8 cellular contexts compared by ENCODE assay signal in the genomic region with DNA sequence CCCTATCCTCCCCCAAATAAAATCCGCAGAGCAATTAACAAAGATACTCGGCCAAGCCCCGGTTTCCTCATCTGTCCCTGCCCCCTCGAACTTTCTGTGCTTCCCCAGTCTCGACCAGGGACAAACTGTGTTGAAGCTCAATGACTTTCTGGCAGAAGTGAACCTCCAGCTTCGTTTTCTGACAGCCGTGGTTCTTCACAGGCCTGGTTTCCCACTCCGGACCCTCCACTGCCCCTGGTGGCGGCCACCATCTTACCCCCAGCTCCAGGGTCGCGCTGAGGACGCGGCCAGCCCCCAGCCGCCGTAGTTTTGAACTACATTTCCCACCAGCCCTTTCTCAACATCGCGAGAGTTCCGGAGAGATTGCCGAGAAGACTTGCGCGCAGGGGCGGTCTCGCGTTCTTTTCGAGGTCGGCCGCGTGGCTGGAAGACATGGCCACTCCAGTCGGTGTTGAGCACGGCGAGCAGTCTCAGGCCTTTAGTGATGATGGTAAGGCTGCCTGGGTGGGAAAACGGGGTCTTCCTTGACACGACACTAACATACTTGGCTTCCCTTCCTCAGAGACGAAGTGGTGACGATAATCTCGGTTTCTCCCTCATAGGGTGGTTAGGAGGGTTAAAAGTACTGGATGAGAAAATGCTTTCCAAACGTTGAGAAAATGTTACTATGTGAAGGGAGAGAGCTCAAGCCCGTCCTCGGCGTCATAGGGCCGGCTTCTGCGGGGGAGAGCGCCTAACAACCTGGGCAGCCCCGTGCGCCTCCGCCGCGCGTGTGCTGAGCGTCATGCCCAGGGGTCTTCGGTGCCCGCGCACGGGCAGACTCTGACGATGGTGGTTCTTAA. TPM values are rescaled to one million over a fixed set of nuclear protein-coding genes. Genes with fewer than 3 reads are reported as not detected.
A peak's percentile ranks its signal among the peaks of the same experiment; 100 is the strongest.
DNase-seq lines count a peak whose midpoint lies in the region; ATAC-seq, FAIRE-seq and TF ChIP-seq lines count a peak whose summit lies in the region.

No MANE protein-coding gene starts in this region.

- H3K79me2 ChIP-seq in GM23248 (ENCODE audit: insufficient read depth) (peaks cover 41% of the 10 kb centered on the region), Karpas-422 (ENCODE audit: low read length) (peaks cover 44% of the 10 kb centered on the region)

- POLR2A ChIA-PET in naive thymus-derived CD8-positive, alpha-beta T cell (lab: Charles Lee), result interaction anchor here (0.7 to 3.8 kb wide), 27 partner anchors 9 to 541 kb away, joined by 3 to 26 read pairs (median 5); partner anchors contain the start of genes CYGB, MFSD11, PRCD and RHBDF2

- H2AFZ ChIP-seq in GM23248 (peak overlapping the region; percentile 97), Karpas-422 (ENCODE audit: low read length) (peak overlapping the region; percentile 96)

- peaks cover 15% of the 10 kb centered on the region; the same call in 1 of the 2 replicates for H4K20me1 ChIP-seq in GM23248 (ENCODE audit: insufficient read depth)
- peaks cover 37% of the 10 kb centered on the region for H4K20me1 ChIP-seq in Karpas-422 (ENCODE audit: insufficient read depth, low read depth, low read length)

- H3K4me1 ChIP-seq in GM23248 (ENCODE audit: insufficient read depth), result peaks cover 39% of the 10 kb centered on the region
- H3K4me1 ChIP-seq in Karpas-422 (ENCODE audit: low read length), result peaks cover 28% of the 10 kb centered on the region

- H3K4me2 ChIP-seq in GM23248 (ENCODE audit: unreplicated experiment) (peak overlapping the region; percentile 96), Karpas-422 (ENCODE audit: low read depth, low read length, poor library complexity, severe bottlenecking) (peak overlapping the region; percentile 80)

- H3K9ac ChIP-seq in GM23248 (peak overlapping the region; percentile 99), Karpas-422 (ENCODE audit: low read length) (peak overlapping the region; percentile 99)

- H3K27me3 ChIP-seq in GM23248 (replicated peaks; ENCODE audit: insufficient read depth), result no peaks in the 10 kb centered on the region
- no peaks in the 10 kb centered on the region for H3K27me3 ChIP-seq in Karpas-422 (ENCODE audit: low read length)

- H3K27ac ChIP-seq in GM23248 (peak overlapping the region; percentile 85), Karpas-422 (ENCODE audit: low read length) (peak overlapping the region; percentile 65)

- H3K4me3 Mint-ChIP-seq in naive thymus-derived CD8-positive, alpha-beta T cell, result peak overlapping the region; percentile 97 to 99 (median 98)
- H3K4me3 Mint-ChIP-seq in stimulated activated naive B cell treated with anti-CD40 and anti-IgM and Interleukin-4, amounts not matched to agents 10 μg/mL and 1 μg/mL and 100 μg/mL, for 72 hours, result peak overlapping the region; percentile 94 to 98

- peak; percentile 85 to 87 for ATAC-seq in naive thymus-derived CD8-positive, alpha-beta T cell
- ATAC-seq in stimulated activated naive B cell treated with anti-CD40 and anti-IgM and Interleukin-4, amounts not matched to agents 10 μg/mL and 1 μg/mL and 100 μg/mL, for 72 hours (replicated peaks), result peak; percentile 93 to 98

- H3K9me2 ChIP-seq in GM23248 (ENCODE audit: insufficient read depth), result no peaks in the 10 kb centered on the region
- H3K9me2 ChIP-seq in Karpas-422 (replicated peaks; ENCODE audit: insufficient read depth, low read length), result no peaks in the 10 kb centered on the region

- peaks cover 26 to 72% (median 66%) of the 10 kb centered on the region in 4 donors for H3K4me1 Mint-ChIP-seq in naive thymus-derived CD8-positive, alpha-beta T cell
- H3K4me1 Mint-ChIP-seq in stimulated activated naive B cell treated with anti-CD40 and anti-IgM and Interleukin-4, amounts not matched to agents 10 μg/mL and 1 μg/mL and 100 μg/mL, for 72 hours, result peaks cover 27 to 56% of the 10 kb centered on the region in 2 donors

- no peaks in the 10 kb centered on the region for H3K9me3 Mint-ChIP-seq in naive thymus-derived CD8-positive, alpha-beta T cell
- no peaks in the 10 kb centered on the region for H3K9me3 Mint-ChIP-seq in stimulated activated naive B cell treated with anti-CD40 and anti-IgM and Interleukin-4, amounts not matched to agents 10 μg/mL and 1 μg/mL and 100 μg/mL, for 72 hours

- H3K4me3 ChIP-seq in GM23248 (peak overlapping the region; percentile 89), Karpas-422 (ENCODE audit: low read length) (peak overlapping the region; percentile 93), fibroblast of mammary gland (ENCODE audit: control insufficient read depth, low read depth, low read length) (peak overlapping the region; percentile 86)

- H3K36me3 Mint-ChIP-seq in naive thymus-derived CD8-positive, alpha-beta T cell, result peaks cover 0 to 30% (median 5%) of the 10 kb centered on the region in 3 donors
- peaks cover 14 to 31% of the 10 kb centered on the region in 2 donors for H3K36me3 Mint-ChIP-seq in stimulated activated naive B cell treated with anti-CD40 and anti-IgM and Interleukin-4, amounts not matched to agents 10 μg/mL and 1 μg/mL and 100 μg/mL, for 72 hours

- TF ChIP-seq CTCF in fibroblast of mammary gland (conservative IDR thresholded peaks at IDR 0.05; ENCODE audit: control insufficient read depth, insufficient read depth, low read depth, low read length), result peak; percentile 46

- peaks cover 38% of the 10 kb centered on the region for H3F3A ChIP-seq in GM23248 (ENCODE audit: insufficient read depth)

- FAIRE-seq in RCC 7860 (lab: Jason Lieb, UNC), result peak; percentile 30

- in situ Hi-C loops in GM23248 (cut with MboI), result no loop called here

- peaks cover 13% of the 10 kb centered on the region; the same call in 1 of the 2 replicates for H3K36me3 ChIP-seq in GM23248 (ENCODE audit: low read depth)
- peaks cover 36% of the 10 kb centered on the region for H3K36me3 ChIP-seq in Karpas-422 (ENCODE audit: insufficient read depth, low read length)

- peak overlapping the region; percentile 94 to 100 (median 99) for H3K27ac Mint-ChIP-seq in naive thymus-derived CD8-positive, alpha-beta T cell
- peak overlapping the region; percentile 100 for H3K27ac Mint-ChIP-seq in stimulated activated naive B cell treated with anti-CD40 and anti-IgM and Interleukin-4, amounts not matched to agents 10 μg/mL and 1 μg/mL and 100 μg/mL, for 72 hours

- no peaks in the 10 kb centered on the region for H3K9me3 ChIP-seq in GM23248 (ENCODE audit: low read depth)
- no peaks in the 10 kb centered on the region for H3K9me3 ChIP-seq in Karpas-422 (ENCODE audit: low read length)

- peak; percentile 95 for DNase-seq in EH (ENCODE audit: low read depth)
- peak; percentile 99 for DNase-seq in GM23248
- DNase-seq in Karpas-422, result peak; percentile 99
- DNase-seq in RCC 7860 (ENCODE audit: low spot score), result peak; percentile 92
- peak; percentile 80 to 88 for DNase-seq in activated T-helper 1 cell treated with anti-CD3 and anti-CD28 coated beads, Interleukin-2, amount 50 U/mL, for 16 hours (ENCODE audit: low read depth in 1 of 2, low spot score in 1 of 2)
- DNase-seq in fibroblast of mammary gland (ENCODE audit: low read depth), result peak; percentile 95
- peak; percentile 83 to 97 (median 94) for DNase-seq in naive thymus-derived CD8-positive, alpha-beta T cell
- DNase-seq in stimulated activated naive B cell treated with anti-CD40 and anti-IgM and Interleukin-4, amounts not matched to agents 10 μg/mL and 1 μg/mL and 100 μg/mL, for 72 hours, result peak; percentile 96

- no peaks in the 10 kb centered on the region for H3K27me3 Mint-ChIP-seq in naive thymus-derived CD8-positive, alpha-beta T cell
- H3K27me3 Mint-ChIP-seq in stimulated activated naive B cell treated with anti-CD40 and anti-IgM and Interleukin-4, amounts not matched to agents 10 μg/mL and 1 μg/mL and 100 μg/mL, for 72 hours, result no peaks in the 10 kb centered on the region

- WGBS in GM23248 (ENCODE audit: low coverage in 1 of 2, low lambda C conversion rate in 2 of 2, missing lambda C conversion rate in 2 of 2), 2 experiments, result 1% methylated on average over 55 of the region's 55 CpGs

RNA-seq across cellular contexts. Expression of gene PRCD, which starts 17.7 kb away (rescaled TPM):
- total RNA-seq in GM23248 (2014; rRNA removed; shearing (Covaris generic)), result 1.5 and 3.4 TPM in 2 replicates
- polyA plus RNA-seq in GM23248 (2016; fragmentation: Nextera tagmentation; extraction: Ambion mirVana), result 0.43 and 0.93 TPM in 2 replicates
- 0.37 and 0.69 TPM in 2 replicates for total RNA-seq in Karpas-422 (2014; rRNA removed; shearing (Covaris generic); ENCODE audit: low replicate concordance)
- total RNA-seq in naive thymus-derived CD8-positive, alpha-beta T cell, result 1 to 10 TPM; 4.0 to 5.3 TPM
- 10 to 100 TPM in 1 of 3 donors, 1 to 10 TPM in 2; 5.0 to 11.4 (median 7.1) TPM for polyA plus RNA-seq in naive thymus-derived CD8-positive, alpha-beta T cell

RNA-seq across cellular contexts. Expression of gene CYGB, which starts 20.1 kb away (rescaled TPM):
- total RNA-seq in GM23248 (2014; rRNA removed; shearing (Covaris generic)), result 6.3 and 8.3 TPM in 2 replicates
- polyA plus RNA-seq in GM23248 (2016; fragmentation: Nextera tagmentation; extraction: Ambion mirVana), result 1.1 and 1.6 TPM in 2 replicates
- 0.07 TPM in 1 of 2 replicates, not detected in the other for total RNA-seq in Karpas-422 (2014; rRNA removed; shearing (Covaris generic); ENCODE audit: low replicate concordance)
- 1 to 10 TPM in 1 of 2 experiments, under 1 TPM in 1; 0.52 to 2.1 TPM for total RNA-seq in naive thymus-derived CD8-positive, alpha-beta T cell
- polyA plus RNA-seq in naive thymus-derived CD8-positive, alpha-beta T cell, result 1 to 10 TPM in 1 of 3 donors, under 1 TPM in 2; 0.40 to 1.0 (median 0.53) TPM

RNA-seq across cellular contexts. Expression of gene ST6GALNAC2, which starts 28.1 kb away (rescaled TPM):
- 0.65 and 1.4 TPM in 2 replicates for total RNA-seq in GM23248 (2014; rRNA removed; shearing (Covaris generic))
- polyA plus RNA-seq in GM23248 (2016; fragmentation: Nextera tagmentation; extraction: Ambion mirVana), result 0.96 and 1.0 TPM in 2 replicates
- not detected in 2 replicates for total RNA-seq in Karpas-422 (2014; rRNA removed; shearing (Covaris generic); ENCODE audit: low replicate concordance)
- under 1 TPM in 1 of 2 experiments, not detected in 1; 0.44 TPM for total RNA-seq in naive thymus-derived CD8-positive, alpha-beta T cell
- polyA plus RNA-seq in naive thymus-derived CD8-positive, alpha-beta T cell, result 1 to 10 TPM in 1 of 3 donors, not detected in 2; 1.1 TPM

RNA-seq across cellular contexts. Expression of gene RHBDF2, which starts 56.4 kb away (rescaled TPM):
- total RNA-seq in GM23248 (2014; rRNA removed; shearing (Covaris generic)), result 8.9 and 10.0 TPM in 2 replicates
- 12.7 and 12.9 TPM in 2 replicates for polyA plus RNA-seq in GM23248 (2016; fragmentation: Nextera tagmentation; extraction: Ambion mirVana)
- total RNA-seq in Karpas-422 (2014; rRNA removed; shearing (Covaris generic); ENCODE audit: low replicate concordance), result 5.1 and 5.4 TPM in 2 replicates
- 10 to 100 TPM; 59.4 to 62.4 TPM for total RNA-seq in naive thymus-derived CD8-positive, alpha-beta T cell
- polyA plus RNA-seq in naive thymus-derived CD8-positive, alpha-beta T cell, result 10 to 100 TPM in 1 of 3 donors, 1 to 10 TPM in 2; 4.8 to 10.2 (median 6.2) TPM

Comparison
In these comparisons a context has a peak if more than half of its experiments do, and no peak if none do; other contexts are left out.
1. Peak in every context shown above with its lines: DNase-seq, ATAC-seq, H3K4me3 ChIP-seq and H3K27ac ChIP-seq.